In the genomic region with DNA sequence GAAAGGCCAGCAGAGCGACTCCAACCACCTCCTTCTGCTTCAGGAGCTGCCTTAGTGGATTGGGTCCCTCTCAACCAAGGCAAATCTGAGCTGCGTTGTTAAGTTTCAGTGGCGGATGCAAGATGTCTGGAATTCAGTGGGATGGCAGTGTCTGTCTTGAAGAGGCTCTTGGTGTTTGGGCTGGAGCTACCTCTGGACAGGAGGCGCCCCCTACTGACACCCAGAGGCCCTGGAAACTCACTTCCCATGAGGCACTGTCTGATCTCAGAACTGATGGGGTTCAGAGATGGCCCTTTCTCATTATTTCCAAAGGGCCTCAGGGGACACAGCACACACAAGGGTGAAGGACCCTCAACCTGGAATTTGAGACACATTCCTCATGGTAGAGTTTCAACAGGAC, we compare ENCODE assay signal across 8 cellular contexts. TPM values are rescaled to one million over a fixed set of nuclear protein-coding genes. Genes with fewer than 3 reads are reported as not detected.
DNase-seq lines count a peak whose midpoint lies in the region; ATAC-seq and TF ChIP-seq lines count a peak whose summit lies in the region.

No MANE protein-coding gene starts in this region.

- H3K4me3 ChIP-seq in RWPE2 (ENCODE audit: severe bottlenecking) (no peak overlapping the region), cardiac muscle cell (no peak overlapping the region), psoas muscle (no peak overlapping the region), vagina (no peak overlapping the region)

- peak; percentile 71 for TF ChIP-seq CTCF in CD14-positive monocyte (IDR thresholded peaks at IDR 0.05)
- peak; percentile 71 for TF ChIP-seq CTCF in RWPE2 (IDR thresholded peaks at IDR 0.05; ENCODE audit: poor library complexity, severe bottlenecking)
- TF ChIP-seq CTCF in cardiac muscle cell (IDR thresholded peaks at IDR 0.05; ENCODE audit: low read depth, low read length), result peak; percentile 81
- peak; percentile 64 for TF ChIP-seq CTCF in psoas muscle (IDR thresholded peaks at IDR 0.05)
- TF ChIP-seq CTCF in vagina (IDR thresholded peaks at IDR 0.05), result peak in 2 of 3 experiments; percentile 24 to 42

- CTCF ChIA-PET in HEK293T (lab: Yijun Ruan, JAX), result interaction anchor here (0.6 to 1.4 kb wide), 14 partner anchors 11 to 291 kb away, joined by 3 to 7 read pairs (median 4); a partner anchor contains a TSS

- no peak for DNase-seq in CD14-positive monocyte (ENCODE audit: low spot score)
- DNase-seq in HEK293T (ENCODE audit: extremely low spot score), result peak; percentile 79
- no peak for DNase-seq in RWPE2 (ENCODE audit: low spot score)
- peak; percentile 5 to 37 (median 32) for DNase-seq in activated naive CD4-positive, alpha-beta T cell (lab: John Stamatoyannopoulos, UW)
- peak; percentile 66 to 70 for DNase-seq in cardiac muscle cell (ENCODE audit: low read depth in 1 of 2, low spot score in 1 of 2)
- peak; percentile 70 to 86 for DNase-seq in psoas muscle
- DNase-seq in vagina (ENCODE audit: extremely low spot score in 2 of 2), result no peak
- no peak for DNase-seq in NCI-H1048 (lab: John Stamatoyannopoulos, UW)

- POLR2A ChIA-PET in HEK293T (lab: Yijun Ruan, JAX), result interaction anchor here (0.9 to 1.1 kb wide), 3 partner anchors 162 to 225 kb away, joined by 3 to 5 read pairs (median 3); a partner anchor contains a TSS

- H3K4me1 Mint-ChIP-seq in CD14-positive monocyte, result peaks cover 6% of the 10 kb centered on the region

- H3K27ac ChIP-seq in RWPE2 (ENCODE audit: poor library complexity, severe bottlenecking) (no peak overlapping the region), cardiac muscle cell (no peak overlapping the region), psoas muscle (peak overlapping the region; percentile 23), vagina (no peak overlapping the region)

- H3K4me1 ChIP-seq in RWPE2 (ENCODE audit: insufficient read depth, poor library complexity, severe bottlenecking), result no peaks in the 10 kb centered on the region
- H3K4me1 ChIP-seq in cardiac muscle cell (ENCODE audit: low read depth), result peaks cover 11% of the 10 kb centered on the region
- H3K4me1 ChIP-seq in psoas muscle, result peaks cover 10% of the 10 kb centered on the region
- H3K4me1 ChIP-seq in vagina, result no peaks in the 10 kb centered on the region

- intact Hi-C loops in CD14-positive monocyte (cut with micrococcal nuclease), result loop anchor here (2.0 to 5.0 kb wide), 2 partner anchors 286 to 292 kb away; no protein-coding TSS in a partner anchor
- intact Hi-C loops in psoas muscle (cut with DNase I), result loop anchor here in 1 of 2 donors (5.0 kb wide), 2 partner anchors 49 to 221 kb away; a partner anchor contains a TSS
- intact Hi-C loops in vagina (cut with DNase I), result no loop called here

- 48 to 57% (median 49%) methylated on average over 4 of the region's 4 CpGs for WGBS in psoas muscle, 3 donors

- TF ChIP-seq POLR2A in vagina (IDR thresholded peaks at IDR 0.05), result no peak

- no peaks in the 10 kb centered on the region for H3K9me3 ChIP-seq in RWPE2 (ENCODE audit: severe bottlenecking)
- H3K9me3 ChIP-seq in cardiac muscle cell (ENCODE audit: low read depth), result no peaks in the 10 kb centered on the region
- no peaks in the 10 kb centered on the region for H3K9me3 ChIP-seq in psoas muscle
- no peaks in the 10 kb centered on the region for H3K9me3 ChIP-seq in vagina

- no peaks in the 10 kb centered on the region for H3K36me3 Mint-ChIP-seq in CD14-positive monocyte

- H3K27ac Mint-ChIP-seq in CD14-positive monocyte, result no peak overlapping the region

- H3K9me3 Mint-ChIP-seq in CD14-positive monocyte, result no peaks in the 10 kb centered on the region

- ATAC-seq in RWPE2 (ENCODE audit: low read depth) (peak; percentile 76), psoas muscle (peak; percentile 63 to 74 (median 68))

- H3K27me3 ChIP-seq in RWPE2 (ENCODE audit: insufficient read depth, poor library complexity, severe bottlenecking), result no peaks in the 10 kb centered on the region
- no peaks in the 10 kb centered on the region for H3K27me3 ChIP-seq in cardiac muscle cell
- H3K27me3 ChIP-seq in psoas muscle (ENCODE audit: insufficient read depth in 3 of 3, low read length in 2 of 3), result no peaks in the 10 kb centered on the region
- H3K27me3 ChIP-seq in vagina, result no peaks in the 10 kb centered on the region

- H3K36me3 ChIP-seq in RWPE2 (ENCODE audit: low read depth) (no peaks in the 10 kb centered on the region), cardiac muscle cell (no peaks in the 10 kb centered on the region), psoas muscle (ENCODE audit: insufficient read depth in 1 of 2, low read depth in 1 of 2) (no peaks in the 10 kb centered on the region), vagina (no peaks in the 10 kb centered on the region)

- H3K27me3 Mint-ChIP-seq in CD14-positive monocyte (ENCODE audit: low read depth in 3 of 3), result peaks cover 1 to 3% (median 2%) of the 10 kb centered on the region in 3 donors

- H3K4me3 Mint-ChIP-seq in CD14-positive monocyte, result no peak overlapping the region

TF ChIP-seq in HEK293T, 16 proteins besides CTCF, POLR2A, EP300 and RAD21:
- TF ChIP-seq ARNT (IDR thresholded peaks at IDR 0.05) (no peak), L3MBTL2 (conservative IDR thresholded peaks at IDR 0.05) (no peak), FOXK2 (IDR thresholded peaks at IDR 0.05) (no peak), TARDBP (IDR thresholded peaks at IDR 0.05) (no peak), SP1 (IDR thresholded peaks at IDR 0.05) (no peak), CTBP1 (IDR thresholded peaks at IDR 0.05; ENCODE audit: borderline replicate concordance) (no peak), FOXM1 (IDR thresholded peaks at IDR 0.05; ENCODE audit: borderline replicate concordance) (no peak), SUZ12 (IDR thresholded peaks at IDR 0.05) (no peak), LEF1 (IDR thresholded peaks at IDR 0.05; ENCODE audit: borderline replicate concordance) (no peak), ELF4 (IDR thresholded peaks at IDR 0.05) (no peak)
- TF ChIP-seq, protein P1, sequence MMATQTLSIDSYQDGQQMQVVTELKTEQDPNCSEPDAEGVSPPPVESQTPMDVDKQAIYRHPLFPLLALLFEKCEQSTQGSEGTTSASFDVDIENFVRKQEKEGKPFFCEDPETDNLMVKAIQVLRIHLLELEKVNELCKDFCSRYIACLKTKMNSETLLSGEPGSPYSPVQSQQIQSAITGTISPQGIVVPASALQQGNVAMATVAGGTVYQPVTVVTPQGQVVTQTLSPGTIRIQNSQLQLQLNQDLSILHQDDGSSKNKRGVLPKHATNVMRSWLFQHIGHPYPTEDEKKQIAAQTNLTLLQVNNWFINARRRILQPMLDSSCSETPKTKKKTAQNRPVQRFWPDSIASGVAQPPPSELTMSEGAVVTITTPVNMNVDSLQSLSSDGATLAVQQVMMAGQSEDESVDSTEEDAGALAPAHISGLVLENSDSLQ (IDR thresholded peaks at IDR 0.05), result no peak

RNA-seq across cellular contexts. Expression of a gene that starts 6.0 kb away (rescaled TPM):
- polyA plus RNA-seq in CD14-positive monocyte (not detected), cardiac muscle cell (0.41 and 0.45 TPM in 2 replicates), psoas muscle (under 1 TPM; 0.13 to 0.34 (median 0.21) TPM)
- total RNA-seq in cardiac muscle cell (0.24 and 0.81 TPM in 2 replicates), psoas muscle (1 to 10 TPM in 1 of 4 donors, under 1 TPM in 3; 0.23 to 1.9 (median 0.44) TPM), vagina (not detected)

Comparison
In these comparisons a context has a peak if more than half of its experiments do, and no peak if none do; other contexts are left out.
1. DNase-seq: peak in HEK293T (single experiment), activated naive CD4-positive, alpha-beta T cell (4 of 4), cardiac muscle cell (2 of 2) and psoas muscle (2 of 2); none in CD14-positive monocyte (single experiment), RWPE2 (single experiment), vagina (0 of 2) and NCI-H1048 (single experiment).
2. Peak in every context shown above with its lines, with median percentiles within 50 percentile points of each other: CTCF ChIP-seq.